In genomic region chr7:17474724-17475344, GRCh38 we compare ENCODE assay signal across 12 cellular contexts.
DNase-seq lines count a peak whose midpoint lies in the region; ATAC-seq and TF ChIP-seq lines count a peak whose summit lies in the region.
"Had no signal": no experiment of that assay in that cellular context is flagged by ENCODE, and none has a peak within 500 bp of the region (broad histone marks: within the 10 kb centered on the region; RNA-seq: fewer than 3 reads in every experiment).

No MANE protein-coding gene starts in this region.

- H3K36me3 Mint-ChIP-seq in mesothelial cell of epicardium: peaks cover 4% of the 10 kb centered on the region

- no peaks in the 10 kb centered on the region for H3K27me3 Mint-ChIP-seq in mesothelial cell of epicardium (ENCODE audit: low read depth)
- H3K27me3 Mint-ChIP-seq: activated naive CD8-positive, alpha-beta T cell treated with anti-CD3 and anti-CD28 coated beads, Interleukin-2, amount 50 U/mL, for 24 hours; stimulated activated naive CD8-positive, alpha-beta T cell treated with anti-CD3 and anti-CD28 coated beads, Interleukin-15, Interleukin-2, amounts not matched to agents 100 ng/mL and 50 ng/mL, for 24 hours had no signal

- peak; percentile 28 for TF ChIP-seq CTCF in GM12873 (IDR thresholded peaks at IDR 0.05; ENCODE audit: insufficient read depth, low read depth, low read length, missing control alignments)
- peak; percentile 27 for TF ChIP-seq CTCF in LNCaP clone FGC (IDR thresholded peaks at IDR 0.05; ENCODE audit: control insufficient read depth, extremely low read depth, insufficient read depth)
- TF ChIP-seq CTCF in astrocyte of the spinal cord (IDR thresholded peaks at IDR 0.05; ENCODE audit: low read depth, low read length): peak; percentile 23
- TF ChIP-seq CTCF in mesothelial cell of epicardium (IDR thresholded peaks at IDR 0.05; ENCODE audit: unreplicated experiment): peak; percentile 18

- H3K9me3 Mint-ChIP-seq in mesothelial cell of epicardium: peaks cover 11% of the 10 kb centered on the region
- H3K9me3 Mint-ChIP-seq: activated naive CD8-positive, alpha-beta T cell treated with anti-CD3 and anti-CD28 coated beads, Interleukin-2, amount 50 U/mL, for 24 hours; stimulated activated naive CD8-positive, alpha-beta T cell treated with anti-CD3 and anti-CD28 coated beads, Interleukin-15, Interleukin-2, amounts not matched to agents 100 ng/mL and 50 ng/mL, for 24 hours had no signal

- in situ Hi-C loops in astrocyte of the spinal cord (cut with HindIII; ENCODE audit: low sequenced_read_pairs): no loop called here

- H3K4me3 ChIP-seq in LNCaP clone FGC (ENCODE audit: low read depth, low read length): no peak overlapping the region
- H3K4me3 ChIP-seq in astrocyte of the spinal cord (ENCODE audit: low read depth, low read length): no peak overlapping the region
- H3K4me3 ChIP-seq: SK-N-MC had no signal

- peaks cover 3% of the 10 kb centered on the region for H3K4me1 Mint-ChIP-seq in mesothelial cell of epicardium
- H3K4me1 Mint-ChIP-seq: activated naive CD8-positive, alpha-beta T cell treated with anti-CD3 and anti-CD28 coated beads, Interleukin-2, amount 50 U/mL, for 24 hours had no signal

- DNase-seq in LNCaP clone FGC (ENCODE audit: low read depth) (no peak), astrocyte of the spinal cord (ENCODE audit: low read depth, low spot score) (no peak), mesothelial cell of epicardium (ENCODE audit: low spot score in 2 of 2, unreplicated experiment in 2 of 2) (no peak), DMS114 treated with DMSO at 0.1 percent for 48 hours (lab: John Stamatoyannopoulos, UW; ENCODE audit: unreplicated experiment) (no peak)
- no peak for DNase-seq in activated T-cell treated with anti-CD3 and anti-CD28 coated beads, Interleukin-2, amount 50 U/mL, for 48 hours
- no peak for DNase-seq in stimulated activated CD4-positive, alpha-beta T cell treated with anti-CD3 and anti-CD28 coated beads, Interleukin-12 subunit alpha, Interleukin-12 subunit beta, amount 100 ng/mL, for 4 hours
- DNase-seq: activated CD4-positive, alpha-beta T cell treated with anti-CD3 and anti-CD28 coated beads, Interleukin-2, amount 50 U/mL, for 48 hours; activated naive CD8-positive, alpha-beta T cell treated with anti-CD3 and anti-CD28 coated beads, Interleukin-2, amount 50 U/mL, for 24 hours had no signal

- no peak for ATAC-seq in HG03565 (IDR thresholded peaks at IDR 0.05; ENCODE audit: unreplicated experiment)
- ATAC-seq: activated naive CD8-positive, alpha-beta T cell treated with anti-CD3 and anti-CD28 coated beads, Interleukin-2, amount 50 U/mL, for 24 hours had no signal

- H3K27ac Mint-ChIP-seq in mesothelial cell of epicardium: no peak overlapping the region
- H3K27ac Mint-ChIP-seq: activated naive CD8-positive, alpha-beta T cell treated with anti-CD3 and anti-CD28 coated beads, Interleukin-2, amount 50 U/mL, for 24 hours; stimulated activated naive CD8-positive, alpha-beta T cell treated with anti-CD3 and anti-CD28 coated beads, Interleukin-15, Interleukin-2, amounts not matched to agents 100 ng/mL and 50 ng/mL, for 24 hours had no signal

- H3K4me3 Mint-ChIP-seq in mesothelial cell of epicardium: no peak overlapping the region
- H3K4me3 Mint-ChIP-seq: activated naive CD8-positive, alpha-beta T cell treated with anti-CD3 and anti-CD28 coated beads, Interleukin-2, amount 50 U/mL, for 24 hours; stimulated activated naive CD8-positive, alpha-beta T cell treated with anti-CD3 and anti-CD28 coated beads, Interleukin-15, Interleukin-2, amounts not matched to agents 100 ng/mL and 50 ng/mL, for 24 hours had no signal
